Comparison of ENCODE assay signal across 1 cellular context in the genomic region with DNA sequence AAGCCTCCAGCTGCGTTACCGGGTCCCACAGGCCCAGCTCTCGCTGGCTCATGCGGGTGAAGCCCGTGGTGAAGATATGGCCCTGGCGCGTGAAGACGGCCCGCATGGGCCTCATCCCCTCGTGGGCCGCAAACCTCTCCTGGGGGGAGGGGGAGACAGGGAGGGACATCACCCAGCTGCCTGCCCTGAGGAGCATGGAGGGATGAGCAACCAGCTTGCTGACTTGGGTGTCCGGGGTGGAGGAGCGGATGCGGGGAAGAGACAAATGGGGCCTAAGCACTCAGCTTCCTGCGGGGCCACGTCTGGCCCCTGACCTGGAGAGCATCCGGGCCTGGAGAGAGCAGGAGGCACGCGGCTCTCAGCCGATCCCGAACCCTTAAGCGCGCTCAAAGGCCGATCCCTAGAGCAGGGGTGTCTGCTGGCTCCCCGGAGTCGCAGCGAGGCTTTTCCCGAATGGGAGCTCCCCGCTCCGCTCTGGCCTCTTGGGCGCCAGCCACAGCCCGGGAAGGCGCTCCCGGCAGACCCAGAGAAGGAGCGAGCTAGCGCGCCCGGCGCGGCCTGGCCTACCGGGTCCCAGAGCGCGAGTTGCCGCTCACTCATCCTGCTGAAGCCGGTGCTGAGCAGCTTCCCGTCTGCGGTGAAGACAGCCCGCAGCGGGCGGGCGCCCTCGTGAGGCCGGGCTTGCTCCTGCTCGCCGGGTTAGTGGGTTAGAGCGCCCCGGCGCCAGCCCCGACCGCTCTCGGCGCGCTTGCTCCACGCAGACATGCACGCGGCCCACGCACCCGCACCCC.
TF ChIP-seq lines count a peak whose summit lies in the region.

No MANE protein-coding gene starts in this region.

TF ChIP-seq in GM12878, 131 proteins besides CTCF, POLR2A, EP300 and RAD21:
- TF ChIP-seq SMARCA5 (IDR thresholded peaks at IDR 0.05) = peak; percentile 88; the same call in 1 of the 2 replicates
- 0 out of 2 replicates have a peak, but pooled peaks have one; percentile 29 for TF ChIP-seq RB1 (IDR thresholded peaks at IDR 0.05; ENCODE audit: borderline replicate concordance)
- peak; percentile 31; the same call in 1 of the 2 replicates for TF ChIP-seq ZNF207 (IDR thresholded peaks at IDR 0.05; ENCODE audit: borderline replicate concordance)
- 0 out of 2 replicates have a peak, but pooled peaks have one; percentile 4 for TF ChIP-seq NBN (IDR thresholded peaks at IDR 0.05)
- TF ChIP-seq, protein P1, sequence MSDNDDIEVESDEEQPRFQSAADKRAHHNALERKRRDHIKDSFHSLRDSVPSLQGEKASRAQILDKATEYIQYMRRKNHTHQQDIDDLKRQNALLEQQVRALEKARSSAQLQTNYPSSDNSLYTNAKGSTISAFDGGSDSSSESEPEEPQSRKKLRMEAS (IDR thresholded peaks at IDR 0.05; ENCODE audit: low read depth, low read length) = 0 out of 2 replicates have a peak, but pooled peaks have one; percentile 24
- TF ChIP-seq PML (IDR thresholded peaks at IDR 0.05; ENCODE audit: low read length) = no peak
- peak; percentile 42; the same call in 1 of the 2 replicates for TF ChIP-seq DPF2 (IDR thresholded peaks at IDR 0.05)
- no peak for TF ChIP-seq EGR1 (IDR thresholded peaks at IDR 0.05; ENCODE audit: borderline replicate concordance in 1 of 2, low read depth in 2 of 2, low read length in 2 of 2)
- TF ChIP-seq SP1 (IDR thresholded peaks at IDR 0.05; ENCODE audit: low read depth, low read length) = peak; percentile 16
- TF ChIP-seq, protein P2, sequence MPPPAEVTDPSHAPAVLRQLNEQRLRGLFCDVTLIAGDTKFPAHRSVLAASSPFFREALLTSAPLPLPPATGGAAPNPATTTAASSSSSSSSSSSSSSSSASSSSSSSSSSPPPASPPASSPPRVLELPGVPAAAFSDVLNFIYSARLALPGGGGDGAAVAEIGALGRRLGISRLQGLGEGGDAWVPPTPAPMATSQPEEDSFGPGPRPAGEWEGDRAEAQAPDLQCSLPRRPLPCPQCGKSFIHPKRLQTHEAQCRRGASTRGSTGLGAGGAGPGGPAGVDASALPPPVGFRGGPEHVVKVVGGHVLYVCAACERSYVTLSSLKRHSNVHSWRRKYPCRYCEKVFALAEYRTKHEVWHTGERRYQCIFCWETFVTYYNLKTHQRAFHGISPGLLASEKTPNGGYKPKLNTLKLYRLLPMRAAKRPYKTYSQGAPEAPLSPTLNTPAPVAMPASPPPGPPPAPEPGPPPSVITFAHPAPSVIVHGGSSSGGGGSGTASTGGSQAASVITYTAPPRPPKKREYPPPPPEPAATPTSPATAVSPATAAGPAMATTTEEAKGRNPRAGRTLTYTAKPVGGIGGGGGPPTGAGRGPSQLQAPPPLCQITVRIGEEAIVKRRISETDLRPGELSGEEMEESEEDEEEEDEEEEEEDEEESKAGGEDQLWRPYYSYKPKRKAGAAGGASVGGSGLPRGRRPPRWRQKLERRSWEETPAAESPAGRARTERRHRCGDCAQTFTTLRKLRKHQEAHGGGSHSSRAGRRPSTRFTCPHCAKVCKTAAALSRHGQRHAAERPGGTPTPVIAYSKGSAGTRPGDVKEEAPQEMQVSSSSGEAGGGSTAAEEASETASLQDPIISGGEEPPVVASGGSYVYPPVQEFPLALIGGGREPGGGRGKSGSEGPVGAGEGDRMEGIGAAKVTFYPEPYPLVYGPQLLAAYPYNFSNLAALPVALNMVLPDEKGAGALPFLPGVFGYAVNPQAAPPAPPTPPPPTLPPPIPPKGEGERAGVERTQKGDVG (CRISPR knock-in tag; IDR thresholded peaks at IDR 0.05) = no peak
- peak in 1 of 2 experiments; percentile 73; a peak in 2 of 4 replicates for TF ChIP-seq BHLHE40 (IDR thresholded peaks at IDR 0.05; ENCODE audit: borderline replicate concordance in 1 of 2, low read depth in 2 of 2, low read length in 1 of 2)
- peak; percentile 93 for TF ChIP-seq RUNX3 (IDR thresholded peaks at IDR 0.05; ENCODE audit: low read length)
- peak; percentile 14; the same call in 1 of the 2 replicates for TF ChIP-seq EED (IDR thresholded peaks at IDR 0.05; ENCODE audit: low read depth)
- TF ChIP-seq GATAD2B (conservative IDR thresholded peaks at IDR 0.05; ENCODE audit: low read depth) = peak; percentile 60; the same call in 1 of the 2 replicates
- peak; percentile 57 for TF ChIP-seq MXI1 (IDR thresholded peaks at IDR 0.05; ENCODE audit: low read depth, low read length)
- 0 out of 2 replicates have a peak, but pooled peaks have one; percentile 41 for TF ChIP-seq YY1 (IDR thresholded peaks at IDR 0.05; ENCODE audit: low read depth, low read length)
- TF ChIP-seq POU2F2 (IDR thresholded peaks at IDR 0.05; ENCODE audit: borderline replicate concordance, low read depth, low read length) = no peak
- peak; percentile 13; the same call in 1 of the 2 replicates for TF ChIP-seq CREB1 (IDR thresholded peaks at IDR 0.05; ENCODE audit: low read depth)
- peak; percentile 90 for TF ChIP-seq FOXM1 (IDR thresholded peaks at IDR 0.05; ENCODE audit: low read depth, low read length)
- TF ChIP-seq HCFC1 (IDR thresholded peaks at IDR 0.05; ENCODE audit: low read length) = no peak
- TF ChIP-seq, protein P3, sequence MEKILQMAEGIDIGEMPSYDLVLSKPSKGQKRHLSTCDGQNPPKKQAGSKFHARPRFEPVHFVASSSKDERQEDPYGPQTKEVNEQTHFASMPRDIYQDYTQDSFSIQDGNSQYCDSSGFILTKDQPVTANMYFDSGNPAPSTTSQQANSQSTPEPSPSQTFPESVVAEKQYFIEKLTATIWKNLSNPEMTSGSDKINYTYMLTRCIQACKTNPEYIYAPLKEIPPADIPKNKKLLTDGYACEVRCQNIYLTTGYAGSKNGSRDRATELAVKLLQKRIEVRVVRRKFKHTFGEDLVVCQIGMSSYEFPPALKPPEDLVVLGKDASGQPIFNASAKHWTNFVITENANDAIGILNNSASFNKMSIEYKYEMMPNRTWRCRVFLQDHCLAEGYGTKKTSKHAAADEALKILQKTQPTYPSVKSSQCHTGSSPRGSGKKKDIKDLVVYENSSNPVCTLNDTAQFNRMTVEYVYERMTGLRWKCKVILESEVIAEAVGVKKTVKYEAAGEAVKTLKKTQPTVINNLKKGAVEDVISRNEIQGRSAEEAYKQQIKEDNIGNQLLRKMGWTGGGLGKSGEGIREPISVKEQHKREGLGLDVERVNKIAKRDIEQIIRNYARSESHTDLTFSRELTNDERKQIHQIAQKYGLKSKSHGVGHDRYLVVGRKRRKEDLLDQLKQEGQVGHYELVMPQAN (conservative IDR thresholded peaks at IDR 0.05) = peak; percentile 61
- TF ChIP-seq POLR2AphosphoS5 (IDR thresholded peaks at IDR 0.05; ENCODE audit: low read length) = no peak
- TF ChIP-seq CHD4 (IDR thresholded peaks at IDR 0.05) = no peak
- no peak for TF ChIP-seq MEF2B (IDR thresholded peaks at IDR 0.05; ENCODE audit: partially characterized antibody, poor library complexity, severe bottlenecking)
- no peak for TF ChIP-seq CHD2 (IDR thresholded peaks at IDR 0.05; ENCODE audit: borderline replicate concordance, low read depth, low read length)
- peak; percentile 61 for TF ChIP-seq KLF5 (IDR thresholded peaks at IDR 0.05; ENCODE audit: partially characterized antibody)
- TF ChIP-seq ZNF217 (IDR thresholded peaks at IDR 0.05) = 0 out of 2 replicates have a peak, but pooled peaks have one; percentile 66
- TF ChIP-seq NFYA (IDR thresholded peaks at IDR 0.05; ENCODE audit: borderline replicate concordance, low read depth, low read length) = no peak
- TF ChIP-seq ZSCAN29 (IDR thresholded peaks at IDR 0.05) = no peak
- peak; percentile 60 to 61; a peak in 2 of 4 replicates for TF ChIP-seq IKZF2 (IDR thresholded peaks at IDR 0.05)
- TF ChIP-seq SMAD5 (IDR thresholded peaks at IDR 0.05; ENCODE audit: low read depth) = no peak
- TF ChIP-seq NR2C1 (IDR thresholded peaks at IDR 0.05) = no peak
- no peak for TF ChIP-seq SREBF2 (IDR thresholded peaks at IDR 0.05; ENCODE audit: low read length)
- no peak for TF ChIP-seq GABPA (IDR thresholded peaks at IDR 0.05; ENCODE audit: low read depth)
- TF ChIP-seq SPI1 (IDR thresholded peaks at IDR 0.05; ENCODE audit: borderline replicate concordance, insufficient read depth, low read depth, low read length) = peak; percentile 4; the same call in 1 of the 2 replicates
- TF ChIP-seq IKZF1 (conservative IDR thresholded peaks at IDR 0.05) = peak; percentile 62
- peak; percentile 90 for TF ChIP-seq BACH1 (IDR thresholded peaks at IDR 0.05; ENCODE audit: borderline replicate concordance)
- TF ChIP-seq, protein P4, sequence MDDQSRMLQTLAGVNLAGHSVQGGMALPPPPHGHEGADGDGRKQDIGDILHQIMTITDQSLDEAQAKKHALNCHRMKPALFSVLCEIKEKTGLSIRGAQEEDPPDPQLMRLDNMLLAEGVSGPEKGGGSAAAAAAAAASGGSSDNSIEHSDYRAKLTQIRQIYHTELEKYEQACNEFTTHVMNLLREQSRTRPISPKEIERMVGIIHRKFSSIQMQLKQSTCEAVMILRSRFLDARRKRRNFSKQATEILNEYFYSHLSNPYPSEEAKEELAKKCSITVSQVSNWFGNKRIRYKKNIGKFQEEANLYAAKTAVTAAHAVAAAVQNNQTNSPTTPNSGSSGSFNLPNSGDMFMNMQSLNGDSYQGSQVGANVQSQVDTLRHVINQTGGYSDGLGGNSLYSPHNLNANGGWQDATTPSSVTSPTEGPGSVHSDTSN (IDR thresholded peaks at IDR 0.05; ENCODE audit: insufficient replicate concordance, low read depth, low read length) = no peak
- TF ChIP-seq, protein P5, sequence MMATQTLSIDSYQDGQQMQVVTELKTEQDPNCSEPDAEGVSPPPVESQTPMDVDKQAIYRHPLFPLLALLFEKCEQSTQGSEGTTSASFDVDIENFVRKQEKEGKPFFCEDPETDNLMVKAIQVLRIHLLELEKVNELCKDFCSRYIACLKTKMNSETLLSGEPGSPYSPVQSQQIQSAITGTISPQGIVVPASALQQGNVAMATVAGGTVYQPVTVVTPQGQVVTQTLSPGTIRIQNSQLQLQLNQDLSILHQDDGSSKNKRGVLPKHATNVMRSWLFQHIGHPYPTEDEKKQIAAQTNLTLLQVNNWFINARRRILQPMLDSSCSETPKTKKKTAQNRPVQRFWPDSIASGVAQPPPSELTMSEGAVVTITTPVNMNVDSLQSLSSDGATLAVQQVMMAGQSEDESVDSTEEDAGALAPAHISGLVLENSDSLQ (IDR thresholded peaks at IDR 0.05) = peak; percentile 32; the same call in 1 of the 2 replicates
